In the genomic region with DNA sequence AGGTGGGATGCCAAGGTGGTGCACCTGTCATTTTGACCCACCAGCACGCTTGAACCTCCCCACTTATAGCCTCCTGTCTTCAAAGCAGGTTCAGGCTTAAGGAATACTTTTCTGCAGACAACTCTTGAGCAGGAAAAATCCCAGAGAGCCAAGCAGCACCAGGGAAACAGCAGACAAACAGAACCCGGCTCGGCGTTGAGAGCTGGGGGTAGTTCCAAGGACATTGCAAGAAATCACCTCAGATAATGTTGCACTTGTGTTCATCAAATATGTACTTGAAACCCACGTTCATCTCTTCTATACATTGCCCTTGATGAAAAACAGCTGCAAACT, we compare ENCODE assay signal across 13 cellular contexts.
DNase-seq lines count a peak whose midpoint lies in the region; ATAC-seq, FAIRE-seq and TF ChIP-seq lines count a peak whose summit lies in the region.
"Had no signal": no experiment of that assay in that cellular context is flagged by ENCODE, and none has a peak within 500 bp of the region (broad histone marks: within the 10 kb centered on the region; RNA-seq: fewer than 3 reads in every experiment).

No MANE protein-coding gene starts in this region.

- CTCF ChIA-PET in A549 (lab: Yijun Ruan, JAX) = interaction anchor here (0.6 to 3.2 kb wide), 10 partner anchors 15 to 339 kb away, joined by 3 to 16 read pairs (median 4); no protein-coding TSS in a partner anchor
- CTCF ChIA-PET in PC-3 (lab: Charles Lee) = no interaction called here
- CTCF ChIA-PET in activated naive CD4-positive, alpha-beta T cell treated with anti-CD3 and anti-CD28 coated beads for 36 hours (lab: Charles Lee) = interaction anchor here (0.7 kb wide), 1 partner anchor 129 kb away, joined by 4 read pairs; no protein-coding TSS in a partner anchor

- intact Hi-C loops in PC-3 (cut with micrococcal nuclease) (no loop called here), dorsolateral prefrontal cortex (cut with DNase I) (no loop called here)
- intact Hi-C loops in activated naive CD4-positive, alpha-beta T cell treated with anti-CD3 and anti-CD28 coated beads for 36 hours (cut with micrococcal nuclease) = no loop called here

- TF ChIP-seq CTCF in A549 (IDR thresholded peaks at IDR 0.05) (no peak), PC-3 (conservative IDR thresholded peaks at IDR 0.05; ENCODE audit: low read depth, low read length) (no peak), dorsolateral prefrontal cortex (IDR thresholded peaks at IDR 0.05 in 54 of 56, conservative IDR thresholded peaks at IDR 0.05 in 2 of 56; ENCODE audit: low read depth in 1 of 56, partially characterized antibody in 56 of 56) (no peak), nephron (IDR thresholded peaks at IDR 0.05; ENCODE audit: unreplicated experiment in 3 of 3) (no peak)

- DNase-seq in A549 (ENCODE audit: low read depth in 1 of 2, low spot score in 1 of 2) (no peak), PC-3 (no peak), dorsolateral prefrontal cortex (no peak), HuH-7 (ENCODE audit: low spot score) (no peak), HPDE6-E6E7 (ENCODE audit: extremely low spot score) (no peak)
- no peak for DNase-seq in effector CD8-positive, alpha-beta T cell (lab: John Stamatoyannopoulos, UW)
- DNase-seq in activated naive CD4-positive, alpha-beta T cell treated with anti-CD3 and anti-CD28 coated beads for 36 hours = no peak
- DNase-seq: activated naive CD4-positive, alpha-beta T cell treated with anti-CD3 and anti-CD28 coated beads, Interleukin-2, amount 10 ng/mL, durations not matched to agents 7 days and 5 days; H9; NCI-H2227 treated with DMSO at 0.1 percent for 48 hours had no signal

- H3K9me3 ChIP-seq in A549 (no peaks in the 10 kb centered on the region), PC-3 (ENCODE audit: low read length) (no peaks in the 10 kb centered on the region)
- H3K9me3 ChIP-seq: neutrophil had no signal

- TF ChIP-seq POLR2A in A549 (IDR thresholded peaks at IDR 0.05; ENCODE audit: low read length) = peak; percentile 15; the same call in 1 of the 2 replicates

- no TSS peak for BruUV-seq in PC-3 (replicated peaks; lab: Mats Ljungman, UMichigan)

- no peaks in the 10 kb centered on the region for H3K9me2 ChIP-seq in PC-3 (replicated peaks; ENCODE audit: low read length)

- H3K79me2 ChIP-seq in PC-3 (ENCODE audit: low read length) = no peaks in the 10 kb centered on the region

- peaks cover 56% of the 10 kb centered on the region for H3K4me1 Mint-ChIP-seq in nephron
- H3K4me1 Mint-ChIP-seq in activated naive CD4-positive, alpha-beta T cell treated with anti-CD3 and anti-CD28 coated beads for 36 hours (ENCODE audit: low read depth) = peaks cover 9% of the 10 kb centered on the region

- no peak for TF ChIP-seq EP300 in A549 (IDR thresholded peaks at IDR 0.05)

- TF ChIP-seq RAD21 in A549 (conservative IDR thresholded peaks at IDR 0.05 in 1 of 2, IDR thresholded peaks at IDR 0.05 in 1 of 2) = 0 out of 5 replicates have a peak, but pooled peaks of 1 of the 2 experiments have one; percentile 1

- no peak for FAIRE-seq in A549 (lab: Jason Lieb, UNC)
- FAIRE-seq: HTR-8/SVneo had no signal

- peak overlapping the region; percentile 94 to 98 for H3K27ac ChIP-seq in A549
- peak overlapping the region; percentile 66 for H3K27ac ChIP-seq in PC-3 (ENCODE audit: low read length)
- peak overlapping the region in 31 of 59 donors; percentile 0 to 73 (median 47) for H3K27ac ChIP-seq in dorsolateral prefrontal cortex
- H3K27ac ChIP-seq: neutrophil had no signal

- peaks cover 20% of the 10 kb centered on the region for H3K27me3 Mint-ChIP-seq in nephron (ENCODE audit: low read depth)
- peaks cover 8% of the 10 kb centered on the region for H3K27me3 Mint-ChIP-seq in activated naive CD4-positive, alpha-beta T cell treated with anti-CD3 and anti-CD28 coated beads for 36 hours (ENCODE audit: low read depth)

- no peak overlapping the region for H3K4me3 Mint-ChIP-seq in nephron
- no peak overlapping the region for H3K4me3 Mint-ChIP-seq in activated naive CD4-positive, alpha-beta T cell treated with anti-CD3 and anti-CD28 coated beads for 36 hours
- H3K4me3 Mint-ChIP-seq: activated naive CD4-positive, alpha-beta T cell treated with anti-CD3 and anti-CD28 coated beads, Interleukin-2, amount 10 ng/mL, durations not matched to agents 7 days and 5 days; H9 had no signal

- H2AFZ ChIP-seq in PC-3 (ENCODE audit: low read length) = no peak overlapping the region

- peaks cover 92% of the 10 kb centered on the region for H3K4me1 ChIP-seq in A549
- peaks cover 39% of the 10 kb centered on the region for H3K4me1 ChIP-seq in PC-3 (ENCODE audit: insufficient read depth, low read length)

- no peak overlapping the region for H3K9ac ChIP-seq in PC-3 (ENCODE audit: low read length)

- POLR2A ChIA-PET in A549 (lab: Yijun Ruan, JAX) (interaction anchor here (0.7 to 3.0 kb wide), 10 partner anchors 19 to 128 kb away, joined by 3 to 27 read pairs (median 5); no protein-coding TSS in a partner anchor), PC-3 (lab: Charles Lee; ENCODE audit: unreplicated experiment) (no interaction called here)

- H3F3A ChIP-seq in PC-3 (ENCODE audit: low read length, unreplicated experiment) = no peaks in the 10 kb centered on the region

- peak overlapping the region; percentile 69 to 95 (median 87) for H3K27ac Mint-ChIP-seq in nephron
- H3K27ac Mint-ChIP-seq in activated naive CD4-positive, alpha-beta T cell treated with anti-CD3 and anti-CD28 coated beads for 36 hours = no peak overlapping the region
- H3K27ac Mint-ChIP-seq: activated naive CD4-positive, alpha-beta T cell treated with anti-CD3 and anti-CD28 coated beads, Interleukin-2, amount 10 ng/mL, durations not matched to agents 7 days and 5 days; H9 had no signal

- WGBS in A549 (ENCODE audit: missing lambda C conversion rate) = 2% methylated on average over 5 of the region's 5 CpGs

- no peaks in the 10 kb centered on the region for H3K36me3 ChIP-seq in PC-3 (ENCODE audit: low read depth, low read length)
- H3K36me3 ChIP-seq: neutrophil had no signal

- H3K9me3 Mint-ChIP-seq in nephron = no peaks in the 10 kb centered on the region
- no peaks in the 10 kb centered on the region for H3K9me3 Mint-ChIP-seq in activated naive CD4-positive, alpha-beta T cell treated with anti-CD3 and anti-CD28 coated beads for 36 hours
- H3K9me3 Mint-ChIP-seq: activated naive CD4-positive, alpha-beta T cell treated with anti-CD3 and anti-CD28 coated beads, Interleukin-2, amount 10 ng/mL, durations not matched to agents 7 days and 5 days; H9 had no signal

- H3K4me3 ChIP-seq in A549 = 0 out of 3 replicates have a peak overlapping the region, but pooled peaks have one; percentile 0
- H3K4me3 ChIP-seq in PC-3 (ENCODE audit: low read length) = no peak overlapping the region
- peak overlapping the region in 11 of 59 donors; percentile 0 to 38 (median 16) for H3K4me3 ChIP-seq in dorsolateral prefrontal cortex

- H4K20me1 ChIP-seq in PC-3 (ENCODE audit: low read length) = no peaks in the 10 kb centered on the region

- no peaks in the 10 kb centered on the region for H3K27me3 ChIP-seq in PC-3 (ENCODE audit: low read length)
- H3K27me3 ChIP-seq in dorsolateral prefrontal cortex = no peaks in the 10 kb centered on the region
- H3K27me3 ChIP-seq: neutrophil had no signal

- ATAC-seq in A549 (peak; percentile 4 to 44), PC-3 (no peak)

- peaks cover 14% of the 10 kb centered on the region for H3K36me3 Mint-ChIP-seq in nephron (ENCODE audit: low read depth)
- no peaks in the 10 kb centered on the region for H3K36me3 Mint-ChIP-seq in activated naive CD4-positive, alpha-beta T cell treated with anti-CD3 and anti-CD28 coated beads for 36 hours (ENCODE audit: low read depth)
- H3K36me3 Mint-ChIP-seq: activated naive CD4-positive, alpha-beta T cell treated with anti-CD3 and anti-CD28 coated beads, Interleukin-2, amount 10 ng/mL, durations not matched to agents 7 days and 5 days had no signal

- H3K4me2 ChIP-seq in A549 = peak overlapping the region; percentile 68
- H3K4me2 ChIP-seq in PC-3 (ENCODE audit: low read length) = peak overlapping the region; percentile 22

TF ChIP-seq in A549, 52 proteins besides CTCF, POLR2A, EP300 and RAD21:
- TF ChIP-seq EHF (CRISPR knock-in tag; IDR thresholded peaks at IDR 0.05) (0 out of 2 replicates have a peak, but pooled peaks have one; percentile 20), MAZ (IDR thresholded peaks at IDR 0.05; ENCODE audit: borderline replicate concordance, low read depth, low read length) (no peak), HOXB5 (CRISPR knock-in tag; IDR thresholded peaks at IDR 0.05) (0 out of 2 replicates have a peak, but pooled peaks have one; percentile 1), ZFP36 (IDR thresholded peaks at IDR 0.05; ENCODE audit: borderline replicate concordance, partially characterized antibody) (no peak), JUN (IDR thresholded peaks at IDR 0.05) (0 out of 5 replicates have a peak, but pooled peaks of 1 of the 2 experiments have one; percentile 10)
- TF ChIP-seq, protein P1, sequence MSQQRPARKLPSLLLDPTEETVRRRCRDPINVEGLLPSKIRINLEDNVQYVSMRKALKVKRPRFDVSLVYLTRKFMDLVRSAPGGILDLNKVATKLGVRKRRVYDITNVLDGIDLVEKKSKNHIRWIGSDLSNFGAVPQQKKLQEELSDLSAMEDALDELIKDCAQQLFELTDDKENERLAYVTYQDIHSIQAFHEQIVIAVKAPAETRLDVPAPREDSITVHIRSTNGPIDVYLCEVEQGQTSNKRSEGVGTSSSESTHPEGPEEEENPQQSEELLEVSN (IDR thresholded peaks at IDR 0.05; ENCODE audit: borderline replicate concordance, low read depth) = no peak
TF ChIP-seq in A549: peak in this region for 3.
